Comparison of ENCODE assay signal across 8 cellular contexts in the genomic region with DNA sequence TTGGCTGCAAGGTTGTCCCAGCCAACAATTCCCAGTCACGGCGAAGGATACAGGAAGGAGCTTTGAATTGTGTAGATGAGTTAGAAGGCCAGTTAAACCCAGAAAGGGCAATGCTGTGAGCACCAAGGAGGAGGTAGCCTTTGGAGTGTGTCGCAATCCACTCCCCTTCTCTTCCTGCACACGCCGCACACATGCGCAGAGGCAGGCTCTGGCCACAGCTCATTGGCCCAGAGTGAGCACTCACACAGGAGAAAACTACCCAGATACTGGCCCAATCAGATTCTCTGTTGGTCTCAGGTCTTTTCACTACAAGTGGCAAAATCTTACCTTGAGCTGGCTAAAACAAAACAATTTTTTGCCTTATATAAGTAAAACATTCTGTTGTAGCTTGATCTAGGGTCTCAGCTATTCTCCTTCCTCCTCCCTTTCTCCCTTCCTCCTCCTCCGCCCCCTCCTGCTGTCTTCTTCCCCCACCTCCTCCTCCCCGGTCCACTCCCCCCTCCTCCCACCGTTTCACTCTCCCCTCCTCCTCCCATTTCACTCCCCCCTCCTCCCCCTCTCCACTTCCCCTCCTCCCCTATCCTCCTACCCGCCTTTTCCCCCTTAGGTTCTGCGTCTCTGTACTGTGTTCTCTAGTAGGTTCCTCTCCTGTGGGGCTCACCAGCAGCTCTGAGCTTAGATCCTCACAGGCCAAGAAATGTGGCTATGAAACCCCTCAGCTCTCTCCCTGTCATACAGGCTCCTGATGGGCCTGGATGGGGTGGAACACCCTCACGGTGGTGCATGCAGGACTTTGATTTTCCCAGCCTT.
DNase-seq lines count a peak whose midpoint lies in the region; ATAC-seq and TF ChIP-seq lines count a peak whose summit lies in the region.

No MANE protein-coding gene starts in this region.

- H2BK12ac ChIP-seq in H9 (ENCODE audit: insufficient read length, low read depth, low read length): no peak overlapping the region

- no peaks in the 10 kb centered on the region for H3K9me3 Mint-ChIP-seq in H9

- H3K56ac ChIP-seq in H9 (ENCODE audit: insufficient read length, low read depth, low read length): no peak overlapping the region

- CTCF ChIA-PET in PC-9 (lab: Charles Lee): no interaction called here

- DNase-seq in Ammon's horn (ENCODE audit: low spot score) (peak; percentile 55), H9 (no peak), UCSD-AML1 (lab: John Stamatoyannopoulos, UW; ENCODE audit: unreplicated experiment) (peak; percentile 82), left lobe of liver (ENCODE audit: low spot score) (no peak), PC-9 (no peak), breast epithelium (ENCODE audit: low spot score in 2 of 2) (no peak), SHP77 (lab: John Stamatoyannopoulos, UW) (no peak)

- POLR2A ChIA-PET in PC-9 (lab: Charles Lee; ENCODE audit: unreplicated experiment): interaction anchor here (0.7 kb wide), 1 partner anchor 1433 kb away, joined by 3 read pairs; no protein-coding TSS in a partner anchor

- ATAC-seq in left lobe of liver (peak; percentile 77), GM21381 (IDR thresholded peaks at IDR 0.05; ENCODE audit: unreplicated experiment) (no peak)

- H2BK120ac ChIP-seq in H9 (ENCODE audit: low read depth, low read length, poor library complexity, severe bottlenecking): no peak overlapping the region

- no peak overlapping the region for H3K23ac ChIP-seq in H9 (ENCODE audit: insufficient read length, low read depth, low read length)

- no peak overlapping the region for H4K91ac ChIP-seq in H9 (ENCODE audit: insufficient read length, low read depth, low read length)

- intact Hi-C loops in PC-9 (cut with micrococcal nuclease; ENCODE audit: unreplicated experiment) (loop anchor here (5.0 to 10.0 kb wide), 4 partner anchors 114 to 1459 kb away; no protein-coding TSS in a partner anchor), breast epithelium (cut with DNase I; ENCODE audit: low total_unique reads) (no loop called here)

- H3K4ac ChIP-seq in H9 (ENCODE audit: low read depth, low read length): no peak overlapping the region

- no peaks in the 10 kb centered on the region for H3F3A ChIP-seq in PC-9 (ENCODE audit: insufficient read depth, low read depth)

- no peak overlapping the region for H3K4me3 Mint-ChIP-seq in H9

- no peak overlapping the region for H3K18ac ChIP-seq in H9 (ENCODE audit: insufficient read length, low read depth, low read length)

- H4K8ac ChIP-seq in H9 (replicated peaks; ENCODE audit: insufficient read length, low read depth, low read length): no peak overlapping the region

- no peaks in the 10 kb centered on the region for H3K9me2 ChIP-seq in PC-9 (ENCODE audit: insufficient read depth)

- H4K20me1 ChIP-seq in H9 (ENCODE audit: control insufficient read depth, insufficient read depth, insufficient read length) (no peaks in the 10 kb centered on the region), PC-9 (ENCODE audit: insufficient read depth) (no peaks in the 10 kb centered on the region)

- no peak overlapping the region for H3K9ac ChIP-seq in H9 (ENCODE audit: extremely low read depth, insufficient read length, low read length)

- H3K23me2 ChIP-seq in H9 (ENCODE audit: insufficient read length, low read depth, low read length, poor library complexity, severe bottlenecking): no peaks in the 10 kb centered on the region

- H4K5ac ChIP-seq in H9 (ENCODE audit: insufficient read length, low read depth, low read length): no peak overlapping the region

- H3K4me2 ChIP-seq in H9 (ENCODE audit: insufficient read depth, insufficient read length, low read length) (no peak overlapping the region), PC-9 (no peak overlapping the region)

- no peak overlapping the region for H2BK5ac ChIP-seq in H9 (ENCODE audit: insufficient read length, low read length)

- H2AK5ac ChIP-seq in H9 (ENCODE audit: insufficient read length, low read length): no peak overlapping the region

- H3K79me1 ChIP-seq in H9 (ENCODE audit: insufficient read depth, low read depth, low read length, poor library complexity, severe bottlenecking): no peaks in the 10 kb centered on the region

- H3K4me3 ChIP-seq in PC-9 (no peak overlapping the region), breast epithelium (no peak overlapping the region)

- H3K4me1 Mint-ChIP-seq in H9: peaks cover 6 to 12% of the 10 kb centered on the region in 2 experiments

- H3K27ac ChIP-seq in H9 (ENCODE audit: insufficient read length, low read depth, low read length) (no peak overlapping the region), PC-9 (no peak overlapping the region), breast epithelium (no peak overlapping the region)

- H3K14ac ChIP-seq in H9 (ENCODE audit: insufficient read depth, low read length): no peak overlapping the region; the same call in 1 of the 2 replicates

- no peaks in the 10 kb centered on the region for H3K9me3 ChIP-seq in H9 (ENCODE audit: control insufficient read depth, low read depth, low read length)
- H3K9me3 ChIP-seq in PC-9 (ENCODE audit: insufficient read depth, low read depth): no peaks in the 10 kb centered on the region
- no peaks in the 10 kb centered on the region for H3K9me3 ChIP-seq in breast epithelium

- no peak for TF ChIP-seq POLR2A in breast epithelium (IDR thresholded peaks at IDR 0.05)

- H3K27ac Mint-ChIP-seq in H9: peak overlapping the region in 2 of 3 experiments; percentile 6 to 12; a peak in 1 of 7 replicates

- no peak overlapping the region for H3T11ph ChIP-seq in H9 (ENCODE audit: low read length)

- no TSS peak for BruUV-seq in PC-9 (replicated peaks; lab: Mats Ljungman, UMichigan)

- H3K36me3 ChIP-seq in PC-9 (ENCODE audit: low read depth) (no peaks in the 10 kb centered on the region), breast epithelium (no peaks in the 10 kb centered on the region)

- H3K4me1 ChIP-seq in H9 (ENCODE audit: insufficient read depth, low read length): no peaks in the 10 kb centered on the region
- H3K4me1 ChIP-seq in PC-9 (replicated peaks; ENCODE audit: insufficient read depth): no peaks in the 10 kb centered on the region
- H3K4me1 ChIP-seq in breast epithelium: no peaks in the 10 kb centered on the region

- H2AFZ ChIP-seq in H9 (ENCODE audit: low read length): no peak overlapping the region
- no peak overlapping the region for H2AFZ ChIP-seq in PC-9

- H3K36me3 Mint-ChIP-seq in H9 (ENCODE audit: insufficient read depth in 1 of 3, low read depth in 3 of 3): no peaks in the 10 kb centered on the region

- H3K27me3 Mint-ChIP-seq in H9 (ENCODE audit: low read depth): peaks cover 2% of the 10 kb centered on the region; the same call in 1 of the 2 replicates

- TF ChIP-seq CTCF in H9 (conservative IDR thresholded peaks at IDR 0.05): no peak
- no peak for TF ChIP-seq CTCF in PC-9 (conservative IDR thresholded peaks at IDR 0.05)
- no peak for TF ChIP-seq CTCF in breast epithelium (IDR thresholded peaks at IDR 0.05)

- H2BK15ac ChIP-seq in H9 (ENCODE audit: low read depth, low read length): no peak overlapping the region

- H2BK20ac ChIP-seq in H9 (ENCODE audit: low read depth, low read length, poor library complexity, severe bottlenecking): no peak overlapping the region

- WGBS in H9 (ENCODE audit: extremely low coverage, insufficient read length, low lambda C conversion rate): no CpG with 5 or more reads among the region's 12 CpGs

- H3K79me2 ChIP-seq in H9 (ENCODE audit: insufficient read depth, low read length): no peaks in the 10 kb centered on the region
- H3K79me2 ChIP-seq in PC-9 (ENCODE audit: low read depth): no peaks in the 10 kb centered on the region

- H3K27me3 ChIP-seq in H9 (ENCODE audit: insufficient read depth, low read length) (no peaks in the 10 kb centered on the region), PC-9 (ENCODE audit: insufficient read depth, low read depth) (no peaks in the 10 kb centered on the region), breast epithelium (no peaks in the 10 kb centered on the region)

Comparison
In these comparisons a context has a peak if more than half of its experiments do, and no peak if none do; other contexts are left out.
1. DNase-seq: peak in Ammon's horn (single experiment) and UCSD-AML1 (single experiment); none in H9 (single experiment), left lobe of liver (single experiment), PC-9 (0 of 2), breast epithelium (0 of 2) and SHP77 (0 of 2).